Comparison of ENCODE assay signal across 7 cellular contexts in the genomic region with DNA sequence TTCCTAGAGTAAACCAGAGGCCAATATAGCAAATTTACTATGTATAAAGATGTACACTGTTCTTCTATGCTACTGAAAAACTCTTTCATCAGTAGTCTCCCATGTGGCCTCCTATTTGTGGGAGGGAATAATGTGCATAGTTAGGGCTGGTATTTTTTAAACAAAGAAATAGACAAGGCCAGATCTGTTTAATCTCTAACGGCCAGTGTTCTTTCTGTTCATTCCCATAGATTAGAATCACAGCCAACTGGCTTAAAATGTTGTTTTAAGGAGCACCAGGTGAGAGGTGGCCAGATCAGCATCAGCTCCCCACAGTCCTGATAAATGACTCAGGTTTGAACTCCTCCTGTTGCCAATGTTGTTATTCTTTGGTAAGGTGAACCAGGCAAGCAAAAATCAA. TPM values are rescaled to one million over a fixed set of nuclear protein-coding genes. Genes with fewer than 3 reads are reported as not detected.
"Had no signal": no experiment of that assay in that cellular context is flagged by ENCODE, and none has a peak within 500 bp of the region (broad histone marks: within the 10 kb centered on the region; RNA-seq: fewer than 3 reads in every experiment).

No MANE protein-coding gene starts in this region.

- H3K27ac Mint-ChIP-seq: GM23338, H9, IgD-negative memory B cell had no signal

- H3K4me3 Mint-ChIP-seq: GM23338, H9, IgD-negative memory B cell had no signal

- H3K4me2 ChIP-seq: GM23338 had no signal

- DNase-seq: H9, HCEC 1CT, KBM-7 had no signal

- ATAC-seq: GM23338, HepG2 had no signal

- H3K27ac ChIP-seq: HL-60 had no signal

- H3K4me3 ChIP-seq: GM23338 had no signal

- H3K36me3 Mint-ChIP-seq: IgD-negative memory B cell had no signal

- H3K4me1 Mint-ChIP-seq: GM23338, IgD-negative memory B cell had no signal

- H2AFZ ChIP-seq: GM23338 had no signal

RNA-seq across cellular contexts. Expression of a gene that starts 12.1 kb away (rescaled TPM):
- polyA plus RNA-seq: IgD-negative memory B cell had no signal
